28 cellular contexts compared by ENCODE assay signal in genomic region chr7:138029126-138029525, GRCh38. TPM values are rescaled to one million over a fixed set of nuclear protein-coding genes. Genes with fewer than 3 reads are reported as not detected.
"Had no signal": no experiment of that assay in that cellular context is flagged by ENCODE, and none has a peak within 500 bp of the region (broad histone marks: within the 10 kb centered on the region; RNA-seq: fewer than 3 reads in every experiment).

No MANE protein-coding gene starts in this region.

- H3K27ac ChIP-seq: adrenal gland, ascending aorta, brain microvascular endothelial cell, heart left ventricle, neutrophil, right lobe of liver, upper lobe of left lung, vagina had no signal

- H3K27me3 ChIP-seq: adrenal gland, ascending aorta, brain microvascular endothelial cell, neutrophil, right lobe of liver, upper lobe of left lung, vagina had no signal

- H3K36me3 ChIP-seq: adrenal gland, ascending aorta, brain microvascular endothelial cell, heart left ventricle, neutrophil, right lobe of liver, upper lobe of left lung, vagina had no signal

- H3K4me3 Mint-ChIP-seq: activated naive CD8-positive, alpha-beta T cell; activated T-cell treated with anti-CD3 and anti-CD28 coated beads, Interleukin-2, amount 50 U/mL, for 72 hours; nephron; stimulated activated naive CD8-positive, alpha-beta T cell treated with anti-CD3 and anti-CD28 coated beads, Interleukin-15, amount 100 ng/mL, for 72 hours; T-helper 17 cell had no signal

- ATAC-seq: activated T-cell treated with anti-CD3 and anti-CD28 coated beads, Interleukin-2, amount 50 U/mL, for 72 hours; esophagus mucosa; heart left ventricle; right lobe of liver; stimulated activated naive CD8-positive, alpha-beta T cell treated with anti-CD3 and anti-CD28 coated beads, Interleukin-15, amount 100 ng/mL, for 72 hours; T-helper 17 cell had no signal

- H3K27ac Mint-ChIP-seq: activated naive CD8-positive, alpha-beta T cell; activated T-cell treated with anti-CD3 and anti-CD28 coated beads, Interleukin-2, amount 50 U/mL, for 72 hours; nephron; progenitor cell of endocrine pancreas; stimulated activated naive CD8-positive, alpha-beta T cell treated with anti-CD3 and anti-CD28 coated beads, Interleukin-15, amount 100 ng/mL, for 72 hours; T-helper 17 cell had no signal

- DNase-seq: activated naive CD4-positive, alpha-beta T cell; activated T-cell treated with anti-CD3 and anti-CD28 coated beads for 4 hours; activated T-cell treated with anti-CD3 and anti-CD28 coated beads, Interleukin-2, amount 50 U/mL, for 72 hours; adrenal gland; brain microvascular endothelial cell; cortex of kidney; foreskin fibroblast; heart left ventricle; right lobe of liver; stimulated activated CD4-positive, alpha-beta T cell treated with anti-CD3 and anti-CD28 coated beads, Interleukin-12 subunit alpha, Interleukin-12 subunit beta, amount 100 ng/mL, for 4 hours; stimulated activated CD4-positive, alpha-beta T cell treated with anti-CD3 and anti-CD28 coated beads, Interleukin-4, amount 100 ng/mL, for 1 hour; stimulated activated naive CD8-positive, alpha-beta T cell treated with anti-CD3 and anti-CD28 coated beads, Interleukin-15, amount 100 ng/mL, for 72 hours; substantia nigra; T-helper 17 cell; T1000; upper lobe of left lung had no signal

- H3K4me1 Mint-ChIP-seq: nephron, T-helper 17 cell had no signal

- H3K27me3 Mint-ChIP-seq: progenitor cell of endocrine pancreas had no signal

- H3K9me3 ChIP-seq: adrenal gland, ascending aorta, heart left ventricle, neutrophil, right lobe of liver, upper lobe of left lung, vagina had no signal

- H3K4me1 ChIP-seq: ascending aorta, heart left ventricle, upper lobe of left lung, vagina had no signal

- H3K4me3 ChIP-seq: adrenal gland, ascending aorta, heart left ventricle, right lobe of liver, upper lobe of left lung, vagina had no signal

- H3K9me3 Mint-ChIP-seq: activated T-cell treated with anti-CD3 and anti-CD28 coated beads, Interleukin-2, amount 50 U/mL, for 72 hours had no signal

RNA-seq across cellular contexts. Expression of gene AKR1D1, which starts 47.1 kb away (rescaled TPM):
- total RNA-seq: activated T-cell treated with anti-CD3 and anti-CD28 coated beads, Interleukin-2, amount 50 U/mL, for 72 hours; ascending aorta; cardiac septum; chondrocyte; esophagus mucosa; heart left ventricle; osteocyte; renal cortical epithelial cell; skeletal muscle tissue; T-helper 17 cell; vagina had no signal
- polyA plus RNA-seq: heart left ventricle had no signal
